Comparison of ENCODE assay signal across 11 cellular contexts in genomic region chr10:6383099-6383812, GRCh38.
DNase-seq lines count a peak whose midpoint lies in the region; ATAC-seq and TF ChIP-seq lines count a peak whose summit lies in the region.
"Had no signal": no experiment of that assay in that cellular context is flagged by ENCODE, and none has a peak within 500 bp of the region (broad histone marks: within the 10 kb centered on the region; RNA-seq: fewer than 3 reads in every experiment).

No MANE protein-coding gene starts in this region.

- peak overlapping the region; percentile 4 for H3K4me3 ChIP-seq in upper lobe of right lung

- peaks cover 21% of the 10 kb centered on the region for H3K9me3 Mint-ChIP-seq in activated CD4-positive, alpha-beta T cell treated with anti-CD3 and anti-CD28 coated beads, Interleukin-2, amount 10 ng/mL, durations not matched to agents 24 days and 14 days
- peaks cover 44% of the 10 kb centered on the region for H3K9me3 Mint-ChIP-seq in activated CD4-positive, alpha-beta T cell treated with anti-CD3 and anti-CD28 coated beads, Interleukin-2, amount 10 ng/mL, durations not matched to agents 7 days and 5 days
- peaks cover 33% of the 10 kb centered on the region for H3K9me3 Mint-ChIP-seq in dendritic cell treated with granulocyte-macrophage colony-stimulating factor and Interleukin-4, amounts not matched to agents 40 ng/mL and 50 ng/mL, for 4 days
- H3K9me3 Mint-ChIP-seq in WTC11 = peaks cover 60% of the 10 kb centered on the region

- H3K4me1 ChIP-seq in upper lobe of right lung = peaks cover 24% of the 10 kb centered on the region

- intact Hi-C loops in activated CD4-positive, alpha-beta T cell treated with anti-CD3 and anti-CD28 coated beads, Interleukin-2, amount 10 ng/mL, durations not matched to agents 24 days and 14 days (cut with micrococcal nuclease) = no loop called here
- intact Hi-C loops in dendritic cell treated with granulocyte-macrophage colony-stimulating factor and Interleukin-4, amounts not matched to agents 40 ng/mL and 50 ng/mL, for 4 days (cut with micrococcal nuclease) = no loop called here
- intact Hi-C loops in upper lobe of right lung (cut with DNase I) = no loop called here

- no peaks in the 10 kb centered on the region for H3K27me3 Mint-ChIP-seq in activated CD4-positive, alpha-beta T cell treated with anti-CD3 and anti-CD28 coated beads, Interleukin-2, amount 10 ng/mL, durations not matched to agents 24 days and 14 days
- H3K27me3 Mint-ChIP-seq in activated CD4-positive, alpha-beta T cell treated with anti-CD3 and anti-CD28 coated beads, Interleukin-2, amount 10 ng/mL, durations not matched to agents 7 days and 5 days = no peaks in the 10 kb centered on the region
- H3K27me3 Mint-ChIP-seq in dendritic cell treated with granulocyte-macrophage colony-stimulating factor and Interleukin-4, amounts not matched to agents 40 ng/mL and 50 ng/mL, for 4 days = no peaks in the 10 kb centered on the region
- peaks cover 20% of the 10 kb centered on the region for H3K27me3 Mint-ChIP-seq in WTC11 (ENCODE audit: low read depth)
- H3K27me3 Mint-ChIP-seq: activated CD8-positive, alpha-beta T cell treated with anti-CD3 and anti-CD28 coated beads for 36 hours had no signal

- peaks cover 41% of the 10 kb centered on the region for H3K36me3 Mint-ChIP-seq in activated CD4-positive, alpha-beta T cell treated with anti-CD3 and anti-CD28 coated beads, Interleukin-2, amount 10 ng/mL, durations not matched to agents 24 days and 14 days (ENCODE audit: low read depth)
- H3K36me3 Mint-ChIP-seq in activated CD4-positive, alpha-beta T cell treated with anti-CD3 and anti-CD28 coated beads, Interleukin-2, amount 10 ng/mL, durations not matched to agents 7 days and 5 days (ENCODE audit: low read depth) = peaks cover 47% of the 10 kb centered on the region
- peaks cover 22% of the 10 kb centered on the region for H3K36me3 Mint-ChIP-seq in dendritic cell treated with granulocyte-macrophage colony-stimulating factor and Interleukin-4, amounts not matched to agents 40 ng/mL and 50 ng/mL, for 4 days (ENCODE audit: low read depth)
- H3K36me3 Mint-ChIP-seq in WTC11 = peaks cover 51% of the 10 kb centered on the region

- no peaks in the 10 kb centered on the region for H3K36me3 ChIP-seq in upper lobe of right lung

- peak overlapping the region; percentile 48 for H3K27ac ChIP-seq in upper lobe of right lung

- CTCF ChIA-PET in activated CD4-positive, alpha-beta T cell treated with anti-CD3 and anti-CD28 coated beads, Interleukin-2, amount 10 ng/mL, durations not matched to agents 7 days and 5 days (lab: Charles Lee) = interaction anchor here (0.7 to 3.5 kb wide), 6 partner anchors 15 to 181 kb away, joined by 3 to 12 read pairs (median 7); partner anchors contain the start of gene PFKFB3
- CTCF ChIA-PET in WTC11 (lab: Charles Lee) = interaction anchor here (0.7 to 1.5 kb wide), 2 partner anchors 181 to 441 kb away, joined by 3 read pairs; partner anchors contain the start of gene PFKFB3

- no peak for TF ChIP-seq CTCF in upper lobe of right lung (IDR thresholded peaks at IDR 0.05)
- TF ChIP-seq CTCF in WTC11 (IDR thresholded peaks at IDR 0.05) = no peak

- no peaks in the 10 kb centered on the region for H3K9me3 ChIP-seq in upper lobe of right lung

- peaks cover 20% of the 10 kb centered on the region for H3K4me1 Mint-ChIP-seq in activated CD4-positive, alpha-beta T cell treated with anti-CD3 and anti-CD28 coated beads, Interleukin-2, amount 10 ng/mL, durations not matched to agents 24 days and 14 days
- peaks cover 38% of the 10 kb centered on the region for H3K4me1 Mint-ChIP-seq in activated CD4-positive, alpha-beta T cell treated with anti-CD3 and anti-CD28 coated beads, Interleukin-2, amount 10 ng/mL, durations not matched to agents 7 days and 5 days
- peaks cover 57% of the 10 kb centered on the region for H3K4me1 Mint-ChIP-seq in dendritic cell treated with granulocyte-macrophage colony-stimulating factor and Interleukin-4, amounts not matched to agents 40 ng/mL and 50 ng/mL, for 4 days (ENCODE audit: low read depth)
- no peaks in the 10 kb centered on the region for H3K4me1 Mint-ChIP-seq in WTC11

- POLR2A ChIA-PET in activated CD4-positive, alpha-beta T cell treated with anti-CD3 and anti-CD28 coated beads, Interleukin-2, amount 10 ng/mL, durations not matched to agents 7 days and 5 days (lab: Charles Lee) = no interaction called here
- POLR2A ChIA-PET in WTC11 (lab: Charles Lee) = no interaction called here

- ATAC-seq in upper lobe of right lung = no peak
- no peak for ATAC-seq in WTC11
- ATAC-seq: activated CD8-positive, alpha-beta T cell treated with anti-CD3 and anti-CD28 coated beads for 36 hours had no signal

- peak; percentile 51 for DNase-seq in activated CD4-positive, alpha-beta T cell treated with anti-CD3 and anti-CD28 coated beads, Interleukin-2, amount 10 ng/mL, durations not matched to agents 24 days and 14 days
- no peak for DNase-seq in activated CD4-positive, alpha-beta T cell treated with anti-CD3 and anti-CD28 coated beads, Interleukin-2, amount 10 ng/mL, durations not matched to agents 7 days and 5 days
- DNase-seq in medulla oblongata (ENCODE audit: extremely low spot score) (peak; percentile 92), upper lobe of right lung (no peak), NCI-H2171 (lab: John Stamatoyannopoulos, UW) (no peak), WTC11 (ENCODE audit: low spot score) (no peak), NCI-H345 treated with DMSO at 0.1 percent for 48 hours (lab: John Stamatoyannopoulos, UW; ENCODE audit: unreplicated experiment) (no peak)
- DNase-seq: 8988T; activated CD8-positive, alpha-beta T cell treated with anti-CD3 and anti-CD28 coated beads for 36 hours; NCI-H1436 had no signal

- H3K27ac Mint-ChIP-seq in activated CD4-positive, alpha-beta T cell treated with anti-CD3 and anti-CD28 coated beads, Interleukin-2, amount 10 ng/mL, durations not matched to agents 24 days and 14 days = no peak overlapping the region
- no peak overlapping the region for H3K27ac Mint-ChIP-seq in activated CD4-positive, alpha-beta T cell treated with anti-CD3 and anti-CD28 coated beads, Interleukin-2, amount 10 ng/mL, durations not matched to agents 7 days and 5 days
- H3K27ac Mint-ChIP-seq in dendritic cell treated with granulocyte-macrophage colony-stimulating factor and Interleukin-4, amounts not matched to agents 40 ng/mL and 50 ng/mL, for 4 days = peak overlapping the region; percentile 7
- no peak overlapping the region for H3K27ac Mint-ChIP-seq in WTC11

- H3K4me3 Mint-ChIP-seq in activated CD4-positive, alpha-beta T cell treated with anti-CD3 and anti-CD28 coated beads, Interleukin-2, amount 10 ng/mL, durations not matched to agents 24 days and 14 days = no peak overlapping the region
- no peak overlapping the region for H3K4me3 Mint-ChIP-seq in activated CD4-positive, alpha-beta T cell treated with anti-CD3 and anti-CD28 coated beads, Interleukin-2, amount 10 ng/mL, durations not matched to agents 7 days and 5 days
- no peak overlapping the region for H3K4me3 Mint-ChIP-seq in dendritic cell treated with granulocyte-macrophage colony-stimulating factor and Interleukin-4, amounts not matched to agents 40 ng/mL and 50 ng/mL, for 4 days
- H3K4me3 Mint-ChIP-seq in WTC11 = no peak overlapping the region

- H3K27me3 ChIP-seq in upper lobe of right lung = no peaks in the 10 kb centered on the region

TF ChIP-seq in WTC11, 78 proteins besides CTCF, POLR2A, EP300 and RAD21 (continues in another document):
- TF ChIP-seq, protein P1, sequence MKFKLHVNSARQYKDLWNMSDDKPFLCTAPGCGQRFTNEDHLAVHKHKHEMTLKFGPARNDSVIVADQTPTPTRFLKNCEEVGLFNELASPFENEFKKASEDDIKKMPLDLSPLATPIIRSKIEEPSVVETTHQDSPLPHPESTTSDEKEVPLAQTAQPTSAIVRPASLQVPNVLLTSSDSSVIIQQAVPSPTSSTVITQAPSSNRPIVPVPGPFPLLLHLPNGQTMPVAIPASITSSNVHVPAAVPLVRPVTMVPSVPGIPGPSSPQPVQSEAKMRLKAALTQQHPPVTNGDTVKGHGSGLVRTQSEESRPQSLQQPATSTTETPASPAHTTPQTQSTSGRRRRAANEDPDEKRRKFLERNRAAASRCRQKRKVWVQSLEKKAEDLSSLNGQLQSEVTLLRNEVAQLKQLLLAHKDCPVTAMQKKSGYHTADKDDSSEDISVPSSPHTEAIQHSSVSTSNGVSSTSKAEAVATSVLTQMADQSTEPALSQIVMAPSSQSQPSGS (CRISPR knock-in tag; IDR thresholded peaks at IDR 0.05; ENCODE audit: borderline replicate concordance, low read depth) = no peak
- TF ChIP-seq, protein P2, sequence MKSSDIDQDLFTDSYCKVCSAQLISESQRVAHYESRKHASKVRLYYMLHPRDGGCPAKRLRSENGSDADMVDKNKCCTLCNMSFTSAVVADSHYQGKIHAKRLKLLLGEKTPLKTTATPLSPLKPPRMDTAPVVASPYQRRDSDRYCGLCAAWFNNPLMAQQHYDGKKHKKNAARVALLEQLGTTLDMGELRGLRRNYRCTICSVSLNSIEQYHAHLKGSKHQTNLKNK (CRISPR knock-in tag; IDR thresholded peaks at IDR 0.05) = no peak
- no peak for TF ChIP-seq TEAD1 (CRISPR knock-in tag; IDR thresholded peaks at IDR 0.05)
- no peak for TF ChIP-seq ZNF263 (CRISPR knock-in tag; IDR thresholded peaks at IDR 0.05; ENCODE audit: low read depth)
- no peak for TF ChIP-seq RELA (CRISPR knock-in tag; IDR thresholded peaks at IDR 0.05; ENCODE audit: borderline replicate concordance)
- no peak for TF ChIP-seq ATF6 (CRISPR knock-in tag; IDR thresholded peaks at IDR 0.05)

Comparison
In these comparisons a context has a peak if more than half of its experiments do, and no peak if none do; other contexts are left out.
1. DNase-seq: peak in activated CD4-positive, alpha-beta T cell treated with anti-CD3 and anti-CD28 coated beads, Interleukin-2, amount 10 ng/mL, durations not matched to agents 24 days and 14 days (single experiment) and medulla oblongata (single experiment); none in activated CD4-positive, alpha-beta T cell treated with anti-CD3 and anti-CD28 coated beads, Interleukin-2, amount 10 ng/mL, durations not matched to agents 7 days and 5 days (single experiment), upper lobe of right lung (single experiment), NCI-H2171 (single experiment), WTC11 (single experiment) and NCI-H345 treated with DMSO at 0.1 percent for 48 hours (single experiment).